ENCODE assay signal across 1 cellular context in genomic region chr6:32965901-32966300, GRCh38.
TF ChIP-seq lines count a peak whose summit lies in the region.

No MANE protein-coding gene starts in this region.

TF ChIP-seq in GM23338, 12 proteins besides CTCF, POLR2A, EP300 and RAD21 (continued from another document):
- TF ChIP-seq REST (IDR thresholded peaks at IDR 0.05; ENCODE audit: unreplicated experiment) (no peak), CREB1 (CRISPR knock-in tag; IDR thresholded peaks at IDR 0.05; ENCODE audit: low read depth) (no peak), ZNF331 (CRISPR knock-in tag; IDR thresholded peaks at IDR 0.05; ENCODE audit: low read depth) (no peak), POLR2AphosphoS5 (IDR thresholded peaks at IDR 0.05; ENCODE audit: low read depth) (no peak), NANOG (IDR thresholded peaks at IDR 0.05; ENCODE audit: borderline replicate concordance) (no peak), ZNF462 (CRISPR knock-in tag; IDR thresholded peaks at IDR 0.05) (no peak), JUNB (IDR thresholded peaks at IDR 0.05; ENCODE audit: unreplicated experiment) (no peak), EZH2phosphoT487 (IDR thresholded peaks at IDR 0.05; ENCODE audit: unreplicated experiment) (no peak), ETS1 (IDR thresholded peaks at IDR 0.05) (no peak), EZH2 (IDR thresholded peaks at IDR 0.05; ENCODE audit: low read depth, unreplicated experiment) (no peak)
